In genomic region chr1:113804421-113805255, GRCh38 we compare ENCODE assay signal across 1 cellular context.
TF ChIP-seq lines count a peak whose summit lies in the region.

No MANE protein-coding gene starts in this region.

TF ChIP-seq in K562, 482 proteins besides CTCF, POLR2A, EP300 and RAD21 (continued from another document and continues in another):
- no peak for TF ChIP-seq SAFB2 (IDR thresholded peaks at IDR 0.05; ENCODE audit: borderline replicate concordance, low read depth, low read length, severe bottlenecking)
- no peak for TF ChIP-seq YY1 (IDR thresholded peaks at IDR 0.05; ENCODE audit: borderline replicate concordance in 1 of 3, control insufficient read depth in 1 of 3, extremely low read depth in 1 of 3, insufficient read depth in 3 of 3, insufficient read length in 1 of 3, insufficient replicate concordance in 2 of 3, low read depth in 1 of 3, low read length in 2 of 3)
- TF ChIP-seq ZKSCAN8 (CRISPR knock-in tag; IDR thresholded peaks at IDR 0.05), result no peak
- peak; percentile 68; the same call in 1 of the 2 replicates for TF ChIP-seq CEBPG (CRISPR knock-in tag; IDR thresholded peaks at IDR 0.05)
- peak; percentile 90 to 94 for TF ChIP-seq CEBPG (tag; conservative IDR thresholded peaks at IDR 0.05 in 1 of 2, IDR thresholded peaks at IDR 0.05 in 1 of 2)
- no peak for TF ChIP-seq RBFOX2 (IDR thresholded peaks at IDR 0.05; ENCODE audit: low read depth, low read length)
- no peak for TF ChIP-seq POLR2AphosphoS2 (IDR thresholded peaks at IDR 0.05; ENCODE audit: low read length)
- TF ChIP-seq CSDE1 (IDR thresholded peaks at IDR 0.05), result no peak
- no peak for TF ChIP-seq EZH2 (IDR thresholded peaks at IDR 0.05; ENCODE audit: borderline replicate concordance, low read depth, low read length)
- TF ChIP-seq NCOA6 (IDR thresholded peaks at IDR 0.05), result no peak; the same call in 1 of the 2 replicates
- TF ChIP-seq ZNF175 (CRISPR knock-in tag; IDR thresholded peaks at IDR 0.05; ENCODE audit: low read depth), result no peak
- no peak for TF ChIP-seq HNRNPUL1 (IDR thresholded peaks at IDR 0.05; ENCODE audit: low read length)
- TF ChIP-seq HMG20A (CRISPR knock-in tag; conservative IDR thresholded peaks at IDR 0.05), result no peak
- TF ChIP-seq ZNF57 (CRISPR knock-in tag; IDR thresholded peaks at IDR 0.05), result no peak
- no peak for TF ChIP-seq HDAC6 (IDR thresholded peaks at IDR 0.05; ENCODE audit: low read depth, low read length)
- no peak for TF ChIP-seq ESRRB (CRISPR knock-in tag; IDR thresholded peaks at IDR 0.05; ENCODE audit: borderline replicate concordance)
- TF ChIP-seq BMI1 (IDR thresholded peaks at IDR 0.05; ENCODE audit: low read length), result no peak
- TF ChIP-seq PBX2 (CRISPR knock-in tag; IDR thresholded peaks at IDR 0.05; ENCODE audit: low read depth), result no peak
- no peak for TF ChIP-seq PBX2 (tag; conservative IDR thresholded peaks at IDR 0.05; ENCODE audit: low read depth)
- no peak; the same call in 1 of the 2 replicates for TF ChIP-seq ZNF644 (tag; IDR thresholded peaks at IDR 0.05; ENCODE audit: low read depth)
- TF ChIP-seq ZNF311 (CRISPR knock-in tag; IDR thresholded peaks at IDR 0.05), result no peak
- TF ChIP-seq IFI16 (CRISPR knock-in tag; IDR thresholded peaks at IDR 0.05), result no peak
- TF ChIP-seq GTF2E2 (tag; IDR thresholded peaks at IDR 0.05), result peak; percentile 69; the same call in 1 of the 2 replicates
- no peak for TF ChIP-seq PHF8 (IDR thresholded peaks at IDR 0.05; ENCODE audit: borderline replicate concordance, low read length)
- no peak for TF ChIP-seq RBM14 (IDR thresholded peaks at IDR 0.05; ENCODE audit: borderline replicate concordance, insufficient read depth, low read depth, low read length)
- TF ChIP-seq NFE2L1 (tag; IDR thresholded peaks at IDR 0.05; ENCODE audit: borderline replicate concordance, low read depth), result no peak
- no peak for TF ChIP-seq BHLHE40 (IDR thresholded peaks at IDR 0.05; ENCODE audit: low read length)
- TF ChIP-seq STAT5B (CRISPR knock-in tag; IDR thresholded peaks at IDR 0.05), result no peak
- TF ChIP-seq NKRF (IDR thresholded peaks at IDR 0.05; ENCODE audit: borderline replicate concordance), result no peak
- TF ChIP-seq ZSCAN29 (IDR thresholded peaks at IDR 0.05), result no peak
- TF ChIP-seq ERF (CRISPR knock-in tag; IDR thresholded peaks at IDR 0.05), result no peak
- no peak for TF ChIP-seq SNAPC5 (CRISPR knock-in tag; IDR thresholded peaks at IDR 0.05)
- TF ChIP-seq GATA2 (CRISPR knock-in tag; IDR thresholded peaks at IDR 0.05), result peak; percentile 14; the same call in 1 of the 2 replicates
- TF ChIP-seq SP2 (IDR thresholded peaks at IDR 0.05; ENCODE audit: extremely low read depth, low read depth, low read length, poor library complexity, severe bottlenecking), result no peak
- no peak for TF ChIP-seq HINFP (tag; conservative IDR thresholded peaks at IDR 0.05; ENCODE audit: low read depth)
- TF ChIP-seq TCF7L2 (IDR thresholded peaks at IDR 0.05; ENCODE audit: low read depth, low read length), result no peak
- no peak for TF ChIP-seq ZBTB11 (CRISPR knock-in tag; IDR thresholded peaks at IDR 0.05)
- TF ChIP-seq ZNF274 (IDR thresholded peaks at IDR 0.05; ENCODE audit: borderline replicate concordance, low read depth, low read length), result no peak
- peak; percentile 58 for TF ChIP-seq PHF20 (IDR thresholded peaks at IDR 0.05; ENCODE audit: partially characterized antibody)
- TF ChIP-seq TSHZ1 (CRISPR knock-in tag; IDR thresholded peaks at IDR 0.05), result no peak
- peak; percentile 58 for TF ChIP-seq PKNOX1 (IDR thresholded peaks at IDR 0.05)
- no peak for TF ChIP-seq CREB3 (tag; conservative IDR thresholded peaks at IDR 0.05; ENCODE audit: low read depth)
